ENCODE assay signal across 8 cellular contexts in the genomic region with DNA sequence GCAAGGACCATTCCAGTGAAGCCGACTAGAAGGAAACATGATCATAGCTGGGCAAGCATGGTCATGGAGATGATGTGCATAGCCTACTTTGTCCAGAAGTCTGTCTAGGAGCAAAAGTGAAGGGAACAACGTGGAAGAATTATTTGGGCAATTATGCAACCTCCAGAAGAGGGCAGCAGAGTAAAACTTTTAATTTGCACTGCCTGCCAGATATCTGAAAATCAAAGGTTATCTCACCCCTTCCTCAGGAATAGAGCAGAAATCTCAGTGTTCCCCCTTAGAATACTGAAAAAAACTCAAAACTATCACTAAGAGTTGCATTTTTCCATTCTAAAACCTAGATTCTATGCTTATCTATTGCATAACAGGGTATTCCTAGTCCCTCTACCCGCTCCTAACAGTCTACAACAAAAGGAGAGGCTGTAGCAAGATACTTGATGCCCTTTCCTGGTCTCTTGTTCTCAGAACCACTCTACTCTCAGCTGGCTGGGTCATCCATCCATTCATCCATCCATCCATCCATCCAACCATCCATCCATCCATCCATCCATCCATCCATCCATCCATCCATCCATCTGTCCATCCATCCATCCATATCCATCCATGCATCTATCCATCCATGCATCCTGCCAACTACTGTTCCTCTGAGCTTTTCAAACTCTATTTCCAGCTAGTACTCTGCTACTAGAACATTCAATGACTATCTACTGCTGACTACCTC. TPM values are rescaled to one million over a fixed set of nuclear protein-coding genes. Genes with fewer than 3 reads are reported as not detected.
DNase-seq lines count a peak whose midpoint lies in the region; ATAC-seq and TF ChIP-seq lines count a peak whose summit lies in the region.

No MANE protein-coding gene starts in this region.

- DNase-seq in AG09309 (ENCODE audit: low read depth) = no peak
- peak; percentile 60 for DNase-seq in EH (ENCODE audit: low read depth)
- peak; percentile 32 for DNase-seq in MV-4-11 (lab: John Stamatoyannopoulos, UW)
- DNase-seq in UCSD-AML1 (lab: John Stamatoyannopoulos, UW; ENCODE audit: unreplicated experiment) = peak; percentile 10
- peak; percentile 19 to 58 for DNase-seq in fibroblast of lung (ENCODE audit: low read depth in 2 of 2)
- peak; percentile 59 for DNase-seq in neural progenitor cell (ENCODE audit: low spot score)

- H3K27ac ChIP-seq in fibroblast of lung (ENCODE audit: insufficient read depth, low read length) = no peak overlapping the region
- H3K27ac ChIP-seq in neural progenitor cell = no peak overlapping the region

- no peak overlapping the region for H3K9ac ChIP-seq in fibroblast of lung (ENCODE audit: insufficient read depth, low read length)
- no peak overlapping the region for H3K9ac ChIP-seq in neural progenitor cell

- H3K9me3 Mint-ChIP-seq in neural progenitor cell = no peaks in the 10 kb centered on the region

- no peaks in the 10 kb centered on the region for H3K36me3 Mint-ChIP-seq in neural progenitor cell

- H3K36me3 ChIP-seq in fibroblast of lung (ENCODE audit: control insufficient read depth, insufficient read depth, low read length) = no peaks in the 10 kb centered on the region
- no peaks in the 10 kb centered on the region for H3K36me3 ChIP-seq in neural progenitor cell

- H4K20me1 ChIP-seq in fibroblast of lung (ENCODE audit: control insufficient read depth, extremely low read depth, insufficient read depth, low read length) (no peaks in the 10 kb centered on the region), neural progenitor cell (ENCODE audit: low read depth) (no peaks in the 10 kb centered on the region)

- H3K27me3 ChIP-seq in fibroblast of lung (ENCODE audit: control insufficient read depth, insufficient read depth, low read length) = no peaks in the 10 kb centered on the region
- no peaks in the 10 kb centered on the region for H3K27me3 ChIP-seq in neural progenitor cell

- H3K27ac Mint-ChIP-seq in neural progenitor cell = no peak overlapping the region

- ATAC-seq in HG03025 (IDR thresholded peaks at IDR 0.05; ENCODE audit: low FRiP score, unreplicated experiment) (no peak), GM18511 (IDR thresholded peaks at IDR 0.05; ENCODE audit: unreplicated experiment) (no peak)

- no peaks in the 10 kb centered on the region for H3F3A ChIP-seq in neural progenitor cell (ENCODE audit: low read depth)

- H3K4me3 Mint-ChIP-seq in neural progenitor cell = no peak overlapping the region

- H3K27me3 Mint-ChIP-seq in neural progenitor cell (ENCODE audit: insufficient read depth, low read depth) = no peaks in the 10 kb centered on the region

- H3K4me3 ChIP-seq in AG09309 (ENCODE audit: control insufficient read depth, low read depth, low read length) (no peak overlapping the region), fibroblast of lung (replicated peaks in 1 of 4; ENCODE audit: control extremely low read depth in 1 of 4, insufficient read depth in 1 of 4, low read depth in 3 of 4, low read length in 4 of 4) (no peak overlapping the region), neural progenitor cell (no peak overlapping the region)

- H2AFZ ChIP-seq in fibroblast of lung (ENCODE audit: low read length) = no peak overlapping the region
- H2AFZ ChIP-seq in neural progenitor cell (replicated peaks) = peak overlapping the region; percentile 19

- H3K4me2 ChIP-seq in fibroblast of lung (ENCODE audit: extremely low read depth, insufficient read depth, low read length) = peak overlapping the region; percentile 63
- H3K4me2 ChIP-seq in neural progenitor cell = no peak overlapping the region

- TF ChIP-seq CTCF in AG09309 (IDR thresholded peaks at IDR 0.05; ENCODE audit: control insufficient read depth, insufficient read depth, low read depth, low read length, missing control alignments) = peak; percentile 73
- TF ChIP-seq CTCF in fibroblast of lung (conservative IDR thresholded peaks at IDR 0.05 in 1 of 2, IDR thresholded peaks at IDR 0.05 in 1 of 2; ENCODE audit: low read depth in 1 of 2, low read length in 2 of 2) = peak; percentile 56 to 76
- TF ChIP-seq CTCF in neural progenitor cell (IDR thresholded peaks at IDR 0.05) = peak; percentile 76

- H3K4me1 Mint-ChIP-seq in neural progenitor cell = no peaks in the 10 kb centered on the region

- H3K79me2 ChIP-seq in fibroblast of lung (ENCODE audit: control insufficient read depth, insufficient read depth, low read length) = no peaks in the 10 kb centered on the region
- no peaks in the 10 kb centered on the region for H3K79me2 ChIP-seq in neural progenitor cell (ENCODE audit: low read depth)

- H3K4me1 ChIP-seq in fibroblast of lung (ENCODE audit: control insufficient read depth, extremely low read depth, insufficient read depth, low read length) = peaks cover 2% of the 10 kb centered on the region
- no peaks in the 10 kb centered on the region for H3K4me1 ChIP-seq in neural progenitor cell

- H3K9me3 ChIP-seq in fibroblast of lung (ENCODE audit: control insufficient read depth, insufficient read depth, low read depth, low read length) (no peaks in the 10 kb centered on the region), neural progenitor cell (ENCODE audit: low read depth) (no peaks in the 10 kb centered on the region)

RNA-seq across cellular contexts. Expression of a gene that starts 8.4 kb away (rescaled TPM):
- total RNA-seq in fibroblast of lung (14.9 and 15.5 TPM in 2 replicates), neural progenitor cell (ENCODE audit: low replicate concordance) (18.6 and 39.3 TPM in 2 replicates)
- 2.2 and 8.8 TPM in 2 replicates for polyA plus RNA-seq in fibroblast of lung
- polyA plus RNA-seq in fibroblast of lung (2012) = 0.97 and 6.7 TPM in 2 replicates
- not detected in 2 replicates for polyA minus RNA-seq in fibroblast of lung (ENCODE audit: low replicate concordance)

RNA-seq across cellular contexts. Expression of a gene that starts 50.9 kb away (rescaled TPM):
- 13.2 and 17.7 TPM in 2 replicates for total RNA-seq in fibroblast of lung
- polyA plus RNA-seq in fibroblast of lung = 12.7 and 16.9 TPM in 2 replicates
- 4.9 and 9.7 TPM in 2 replicates for polyA plus RNA-seq in fibroblast of lung (2012)
- 2.1 and 4.1 TPM in 2 replicates for polyA minus RNA-seq in fibroblast of lung (ENCODE audit: low replicate concordance)
- total RNA-seq in neural progenitor cell (ENCODE audit: low replicate concordance) = 66.2 and 106 TPM in 2 replicates
